ENCODE assay signal across 13 cellular contexts in genomic region chr3:52218026-52218425, GRCh38. TPM values are rescaled to one million over a fixed set of nuclear protein-coding genes. Genes with fewer than 3 reads are reported as not detected.
A peak's percentile ranks its signal among the peaks of the same experiment; 100 is the strongest.
DNase-seq lines count a peak whose midpoint lies in the region; ATAC-seq and TF ChIP-seq lines count a peak whose summit lies in the region.
"Had no signal": no experiment of that assay in that cellular context is flagged by ENCODE, and none has a peak within 500 bp of the region (broad histone marks: within the 10 kb centered on the region; RNA-seq: fewer than 3 reads in every experiment).

No MANE protein-coding gene starts in this region.

- H3K9me2 ChIP-seq in Loucy (replicated peaks; ENCODE audit: low read depth, low read length), result no peaks in the 10 kb centered on the region
- no peaks in the 10 kb centered on the region for H3K9me2 ChIP-seq in MM.1S (replicated peaks; ENCODE audit: insufficient read depth, low read length)

- POLR2A ChIA-PET in CD4-positive, alpha-beta memory T cell (lab: Charles Lee; ENCODE audit: partially characterized antibody), result interaction anchor here (0.6 to 13.6 kb wide), 11 partner anchors 9 to 70 kb away, joined by 3 to 156 read pairs (median 10); partner anchors contain the start of genes ALAS1, GLYCTK, PPM1M and TLR9

- H3K23ac ChIP-seq in H9 (ENCODE audit: insufficient read length, low read depth, low read length), result no peak overlapping the region

- H3K4me2 ChIP-seq in Loucy (ENCODE audit: low read depth, low read length, poor library complexity, severe bottlenecking) (peak overlapping the region; percentile 98), MM.1S (ENCODE audit: low read depth, low read length) (no peak overlapping the region), H9 (ENCODE audit: insufficient read depth, insufficient read length, low read length) (no peak overlapping the region)

- H3K4me3 Mint-ChIP-seq in CD4-positive, alpha-beta memory T cell, result peak overlapping the region; percentile 40 to 91 (median 80)
- H3K4me3 Mint-ChIP-seq in endothelial cell (ENCODE audit: unreplicated experiment) (no peak overlapping the region), H9 (no peak overlapping the region; a peak in 1 of 5 replicates)

- H4K91ac ChIP-seq in H9 (ENCODE audit: insufficient read length, low read depth, low read length), result no peak overlapping the region

- no peak overlapping the region for H2BK20ac ChIP-seq in H9 (ENCODE audit: low read depth, low read length, poor library complexity, severe bottlenecking)

- no peaks in the 10 kb centered on the region for H3K27me3 ChIP-seq in CD4-positive, alpha-beta memory T cell (ENCODE audit: insufficient read depth, low read length)
- H3K27me3 ChIP-seq in Loucy (ENCODE audit: insufficient read depth, low read length, poor library complexity, severe bottlenecking) (no peaks in the 10 kb centered on the region), psoas muscle (ENCODE audit: insufficient read depth in 3 of 3, low read length in 2 of 3) (no peaks in the 10 kb centered on the region), MM.1S (replicated peaks; ENCODE audit: insufficient read depth, low read length) (no peaks in the 10 kb centered on the region), H9 (ENCODE audit: insufficient read depth, low read length) (no peaks in the 10 kb centered on the region)

- no peak overlapping the region for H3K18ac ChIP-seq in H9 (ENCODE audit: insufficient read length, low read depth, low read length)

- no peak for TF ChIP-seq CTCF in Loucy (conservative IDR thresholded peaks at IDR 0.05; ENCODE audit: low read length)
- TF ChIP-seq CTCF in endothelial cell (IDR thresholded peaks at IDR 0.05; ENCODE audit: unreplicated experiment), result no peak
- no peak for TF ChIP-seq CTCF in psoas muscle (IDR thresholded peaks at IDR 0.05)
- TF ChIP-seq CTCF in MM.1S (IDR thresholded peaks at IDR 0.05; ENCODE audit: low read length), result no peak
- no peak for TF ChIP-seq CTCF in H9 (conservative IDR thresholded peaks at IDR 0.05)

- H4K5ac ChIP-seq in H9 (ENCODE audit: insufficient read length, low read depth, low read length), result no peak overlapping the region

- no peak for DNase-seq in CD4-positive, alpha-beta memory T cell
- no peak for DNase-seq in endothelial cell (ENCODE audit: low spot score)
- DNase-seq in psoas muscle, result no peak
- DNase-seq in MM.1S, result no peak
- no peak for DNase-seq in NCI-H2171 (lab: John Stamatoyannopoulos, UW)
- DNase-seq in stimulated activated CD4-positive, alpha-beta T cell treated with anti-CD3 and anti-CD28 coated beads, Interleukin-12 subunit alpha, Interleukin-12 subunit beta, amount 100 ng/mL, for 4 hours, result no peak
- DNase-seq in H9, result no peak
- DNase-seq: activated gamma-delta T cell, dermis blood vessel endothelial cell, hippocampal formation, NCI-H1436 treated with DMSO at 0.1 percent for 48 hours had no signal

- H3K27me3 Mint-ChIP-seq in CD4-positive, alpha-beta memory T cell, result no peaks in the 10 kb centered on the region
- H3K27me3 Mint-ChIP-seq in endothelial cell (ENCODE audit: unreplicated experiment) (peaks cover 6% of the 10 kb centered on the region), H9 (ENCODE audit: low read depth) (no peaks in the 10 kb centered on the region; the same call in 1 of the 2 replicates)

- H3T11ph ChIP-seq in H9 (ENCODE audit: low read length), result no peak overlapping the region

- peaks cover 13% of the 10 kb centered on the region; the same call in 1 of the 2 replicates for H3F3A ChIP-seq in Loucy (ENCODE audit: low read depth)
- H3F3A ChIP-seq in MM.1S (ENCODE audit: insufficient read depth, low read length), result no peaks in the 10 kb centered on the region

- H2BK15ac ChIP-seq in H9 (ENCODE audit: low read depth, low read length), result no peak overlapping the region

- WGBS in psoas muscle, 3 donors, result 64 to 77% (median 70%) methylated on average over 3 of the region's 3 CpGs
- WGBS in H9 (ENCODE audit: extremely low coverage, insufficient read length, low lambda C conversion rate), result no CpG with 5 or more reads among the region's 3 CpGs

- H4K20me1 ChIP-seq in Loucy (ENCODE audit: insufficient read depth, low read length, poor library complexity, severe bottlenecking) (no peaks in the 10 kb centered on the region), MM.1S (ENCODE audit: insufficient read depth, low read length) (no peaks in the 10 kb centered on the region), H9 (ENCODE audit: control insufficient read depth, insufficient read depth, insufficient read length) (peaks cover 3% of the 10 kb centered on the region)

- no peak for ATAC-seq in psoas muscle
- ATAC-seq: GM12878 had no signal

- H3K36me3 ChIP-seq in CD4-positive, alpha-beta memory T cell (ENCODE audit: insufficient read depth, low read length), result peaks cover 22% of the 10 kb centered on the region
- peaks cover 26% of the 10 kb centered on the region; the same call in 1 of the 2 replicates for H3K36me3 ChIP-seq in Loucy (ENCODE audit: insufficient read depth, low read length)
- H3K36me3 ChIP-seq in psoas muscle (ENCODE audit: insufficient read depth in 1 of 2, low read depth in 1 of 2), result peaks cover 0 to 30% of the 10 kb centered on the region in 2 donors
- no peaks in the 10 kb centered on the region for H3K36me3 ChIP-seq in MM.1S (replicated peaks; ENCODE audit: insufficient read depth, low read length)

- H3K4me1 ChIP-seq in CD4-positive, alpha-beta memory T cell (ENCODE audit: insufficient read depth, low read length), result peaks cover 86% of the 10 kb centered on the region
- H3K4me1 ChIP-seq in Loucy (ENCODE audit: insufficient read depth, low read length, poor library complexity, severe bottlenecking), result peaks cover 60% of the 10 kb centered on the region
- peaks cover 25% of the 10 kb centered on the region for H3K4me1 ChIP-seq in psoas muscle
- H3K4me1 ChIP-seq in MM.1S (ENCODE audit: low read length), result peaks cover 8% of the 10 kb centered on the region; the same call in 1 of the 2 replicates
- H3K4me1 ChIP-seq in H9 (ENCODE audit: insufficient read depth, low read length), result no peaks in the 10 kb centered on the region; the same call in 1 of the 2 replicates

- no peak overlapping the region; the same call in 1 of the 2 replicates for H3K14ac ChIP-seq in H9 (ENCODE audit: insufficient read depth, low read length)

- no peak overlapping the region for H3K4me3 ChIP-seq in CD4-positive, alpha-beta memory T cell (ENCODE audit: low read length in 2 of 2)
- H3K4me3 ChIP-seq in Loucy (ENCODE audit: low read length, poor library complexity, severe bottlenecking) (peak overlapping the region; percentile 74), psoas muscle (peak overlapping the region; percentile 37), MM.1S (ENCODE audit: low read length) (no peak overlapping the region)
- H3K4me3 ChIP-seq: GM12878 had no signal

- no peak overlapping the region for H2AK5ac ChIP-seq in H9 (ENCODE audit: insufficient read length, low read length)

- H2AFZ ChIP-seq in Loucy (ENCODE audit: low read length) (no peak overlapping the region), MM.1S (ENCODE audit: low read length) (no peak overlapping the region), H9 (ENCODE audit: low read length) (no peak overlapping the region)

- H3K36me3 Mint-ChIP-seq in CD4-positive, alpha-beta memory T cell, result peaks cover 22 to 32% of the 10 kb centered on the region in 2 donors
- peaks cover 20% of the 10 kb centered on the region for H3K36me3 Mint-ChIP-seq in endothelial cell (ENCODE audit: low read depth, unreplicated experiment)
- peaks cover 10 to 31% (median 27%) of the 10 kb centered on the region in 3 experiments; a peak in 6 of 7 replicates for H3K36me3 Mint-ChIP-seq in H9 (ENCODE audit: insufficient read depth in 1 of 3, low read depth in 3 of 3)

- no peak overlapping the region for H2BK12ac ChIP-seq in H9 (ENCODE audit: insufficient read length, low read depth, low read length)

- H2BK5ac ChIP-seq in H9 (ENCODE audit: insufficient read length, low read length), result no peak overlapping the region

- CTCF ChIA-PET in CD4-positive, alpha-beta memory T cell (lab: Charles Lee; ENCODE audit: partially characterized antibody), result interaction anchor here (0.9 to 12.2 kb wide), 11 partner anchors 13 to 215 kb away, joined by 3 to 247 read pairs (median 8); partner anchors contain the start of genes TWF2 and WDR82

- H3K79me2 ChIP-seq in Loucy (ENCODE audit: insufficient read depth, low read length) (peaks cover 27% of the 10 kb centered on the region), MM.1S (ENCODE audit: low read length) (no peaks in the 10 kb centered on the region), H9 (ENCODE audit: insufficient read depth, low read length) (no peaks in the 10 kb centered on the region)

- H3K27ac ChIP-seq in CD4-positive, alpha-beta memory T cell (ENCODE audit: low read depth, low read length), result peak overlapping the region; percentile 60
- H3K27ac ChIP-seq in psoas muscle (peak overlapping the region; percentile 66), MM.1S (ENCODE audit: low read length) (no peak overlapping the region), H9 (ENCODE audit: insufficient read length, low read depth, low read length) (no peak overlapping the region)

- no peaks in the 10 kb centered on the region for H3K9me3 Mint-ChIP-seq in CD4-positive, alpha-beta memory T cell
- H3K9me3 Mint-ChIP-seq in endothelial cell (ENCODE audit: unreplicated experiment) (no peaks in the 10 kb centered on the region), H9 (no peaks in the 10 kb centered on the region)

- no peak overlapping the region for H3K4ac ChIP-seq in H9 (ENCODE audit: low read depth, low read length)

- no peaks in the 10 kb centered on the region for H3K79me1 ChIP-seq in H9 (ENCODE audit: insufficient read depth, low read depth, low read length, poor library complexity, severe bottlenecking)

- H3K4me1 Mint-ChIP-seq in CD4-positive, alpha-beta memory T cell, result peaks cover 50 to 91% (median 69%) of the 10 kb centered on the region in 4 donors
- H3K4me1 Mint-ChIP-seq in endothelial cell (ENCODE audit: unreplicated experiment) (peaks cover 27% of the 10 kb centered on the region), H9 (peaks cover 4 to 9% of the 10 kb centered on the region in 2 experiments)

- peak overlapping the region; percentile 70 for H3K9ac ChIP-seq in Loucy (ENCODE audit: low read depth, low read length, poor library complexity, severe bottlenecking)
- H3K9ac ChIP-seq in MM.1S (ENCODE audit: low read length), result no peak overlapping the region
- H3K9ac ChIP-seq in H9 (ENCODE audit: extremely low read depth, insufficient read length, low read length), result no peak overlapping the region

- intact Hi-C loops in CD4-positive, alpha-beta memory T cell (cut with micrococcal nuclease), result loop anchor here (1.0 kb wide), 1 partner anchor 217 kb away; no protein-coding TSS in a partner anchor
- intact Hi-C loops in psoas muscle (cut with DNase I), result no loop called here

- no peaks in the 10 kb centered on the region for H3K9me3 ChIP-seq in CD4-positive, alpha-beta memory T cell (ENCODE audit: control insufficient read depth in 1 of 2, low read length in 2 of 2)
- H3K9me3 ChIP-seq in Loucy (ENCODE audit: insufficient read depth, low read depth, low read length), result no peaks in the 10 kb centered on the region
- no peaks in the 10 kb centered on the region for H3K9me3 ChIP-seq in psoas muscle
- H3K9me3 ChIP-seq in MM.1S (replicated peaks; ENCODE audit: insufficient read depth, low read length), result no peaks in the 10 kb centered on the region
- no peaks in the 10 kb centered on the region for H3K9me3 ChIP-seq in H9 (ENCODE audit: control insufficient read depth, low read depth, low read length)

- no peak overlapping the region for H2BK120ac ChIP-seq in H9 (ENCODE audit: low read depth, low read length, poor library complexity, severe bottlenecking)

- H4K8ac ChIP-seq in H9 (replicated peaks; ENCODE audit: insufficient read length, low read depth, low read length), result no peak overlapping the region

- H3K27ac Mint-ChIP-seq in CD4-positive, alpha-beta memory T cell, result peak overlapping the region; percentile 84 to 97 (median 95)
- H3K27ac Mint-ChIP-seq in endothelial cell (ENCODE audit: unreplicated experiment), result peak overlapping the region; percentile 70
- H3K27ac Mint-ChIP-seq in H9, result no peak overlapping the region

- no peaks in the 10 kb centered on the region for H3K23me2 ChIP-seq in H9 (ENCODE audit: insufficient read length, low read depth, low read length, poor library complexity, severe bottlenecking)

- H3K56ac ChIP-seq in H9 (ENCODE audit: insufficient read length, low read depth, low read length), result no peak overlapping the region

RNA-seq across cellular contexts. Expression of gene TLR9, which starts 7.4 kb away (rescaled TPM):
- 1 to 10 TPM; 2.3 to 3.0 TPM for total RNA-seq in CD4-positive, alpha-beta memory T cell
- not detected for polyA plus RNA-seq in CD4-positive, alpha-beta memory T cell
- total RNA-seq in endothelial cell (ENCODE audit: unreplicated experiment) (not detected), psoas muscle (under 1 TPM in 3 of 4 donors, not detected in 1; 0.34 to 0.55 (median 0.41) TPM), H9 (2021) (not detected in 2 replicates)
- polyA plus RNA-seq in psoas muscle, result under 1 TPM; 0.04 to 0.14 (median 0.08) TPM

RNA-seq across cellular contexts. Expression of gene ALAS1, which starts 20.1 kb away (rescaled TPM):
- total RNA-seq in CD4-positive, alpha-beta memory T cell, result 10 to 100 TPM; 30.0 to 34.6 TPM
- 10 to 100 TPM; 30.5 to 35.4 TPM for polyA plus RNA-seq in CD4-positive, alpha-beta memory T cell
- total RNA-seq in endothelial cell (ENCODE audit: unreplicated experiment) (59.1 TPM), psoas muscle (10 to 100 TPM; 50.1 to 89.4 (median 68.1) TPM), H9 (2021) (39.1 and 40.4 TPM in 2 replicates)
- polyA plus RNA-seq in psoas muscle, result 100 to 1,000 TPM in 2 of 3 donors, 10 to 100 TPM in 1; 75.2 to 138 (median 121) TPM

RNA-seq across cellular contexts. Expression of gene TWF2, which starts 20.9 kb away (rescaled TPM):
- total RNA-seq in CD4-positive, alpha-beta memory T cell, result 10 to 100 TPM; 69.3 to 76.1 TPM
- polyA plus RNA-seq in CD4-positive, alpha-beta memory T cell, result 100 to 1,000 TPM; 122 to 124 TPM
- 85.3 TPM for total RNA-seq in endothelial cell (ENCODE audit: unreplicated experiment)
- total RNA-seq in psoas muscle, result 100 to 1,000 TPM in 3 of 4 donors, 10 to 100 TPM in 1; 74.9 to 224 (median 138) TPM
- 100 to 1,000 TPM in 1 of 3 donors, 10 to 100 TPM in 2; 19.6 to 160 (median 74.6) TPM for polyA plus RNA-seq in psoas muscle
- total RNA-seq in H9 (2021), result 44.8 and 50.9 TPM in 2 replicates

RNA-seq across cellular contexts. Expression of gene PPM1M, which starts 27.5 kb away (rescaled TPM):
- total RNA-seq in CD4-positive, alpha-beta memory T cell, result 10 to 100 TPM; 70.2 to 81.1 TPM
- 10 to 100 TPM; 52.0 to 85.3 TPM for polyA plus RNA-seq in CD4-positive, alpha-beta memory T cell
- total RNA-seq in endothelial cell (ENCODE audit: unreplicated experiment) (15.0 TPM), psoas muscle (1 to 10 TPM; 2.1 to 7.5 (median 3.9) TPM), H9 (2021) (6.1 and 7.4 TPM in 2 replicates)
- 1 to 10 TPM; 2.5 to 3.3 (median 2.6) TPM for polyA plus RNA-seq in psoas muscle

Comparison
In these comparisons a context has a peak if more than half of its experiments do, and no peak if none do; other contexts are left out.
1. H3K27ac ChIP-seq: peak in CD4-positive, alpha-beta memory T cell (single experiment) and psoas muscle (single experiment); none in MM.1S (single experiment) and H9 (single experiment).
2. H3K4me3 ChIP-seq: peak in Loucy (single experiment) and psoas muscle (single experiment); none in CD4-positive, alpha-beta memory T cell (0 of 2) and MM.1S (single experiment).
3. H3K27ac Mint-ChIP-seq: peak in CD4-positive, alpha-beta memory T cell (7 of 7) and endothelial cell (single experiment); none in H9 (0 of 3).
4. H3K4me3 Mint-ChIP-seq: peak in CD4-positive, alpha-beta memory T cell (8 of 8); none in endothelial cell (single experiment) and H9 (0 of 2).